Comparison of ENCODE assay signal across 18 cellular contexts in the genomic region with DNA sequence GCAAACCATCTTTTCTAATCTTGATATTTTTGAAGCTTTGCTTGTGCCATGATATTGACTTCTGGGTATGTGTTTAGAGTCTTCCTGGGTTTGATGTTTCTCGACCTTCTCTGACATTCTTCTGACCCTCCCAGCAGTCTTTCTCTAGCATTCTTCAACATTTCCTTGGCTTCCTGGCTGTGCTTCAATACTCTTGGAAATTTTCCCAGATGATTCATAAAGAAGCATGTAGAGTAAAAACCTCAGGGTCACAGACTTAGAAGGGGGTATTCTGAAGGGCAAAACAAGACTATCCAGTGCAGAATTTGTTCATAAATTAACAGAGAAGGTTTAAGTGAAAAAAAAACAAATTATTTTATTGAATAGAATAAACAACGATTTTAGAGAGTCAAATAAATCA.
DNase-seq lines count a peak whose midpoint lies in the region; ATAC-seq and TF ChIP-seq lines count a peak whose summit lies in the region.
"Had no signal": no experiment of that assay in that cellular context is flagged by ENCODE, and none has a peak within 500 bp of the region (broad histone marks: within the 10 kb centered on the region; RNA-seq: fewer than 3 reads in every experiment).

No MANE protein-coding gene starts in this region.

- H3K9me2 ChIP-seq in SK-N-SH = no peaks in the 10 kb centered on the region

- H3K27me3 ChIP-seq in SK-N-SH (ENCODE audit: insufficient read depth) (no peaks in the 10 kb centered on the region), right cardiac atrium (ENCODE audit: control insufficient read depth, insufficient read depth) (no peaks in the 10 kb centered on the region)
- H3K27me3 ChIP-seq: BLaER1 had no signal

- H3K79me2 ChIP-seq in SK-N-SH (ENCODE audit: insufficient read depth) = no peaks in the 10 kb centered on the region

- H2AFZ ChIP-seq in SK-N-SH (ENCODE audit: low read depth) = no peak overlapping the region

- H4K20me1 ChIP-seq in SK-N-SH (ENCODE audit: insufficient read depth) = no peaks in the 10 kb centered on the region
- H4K20me1 ChIP-seq: BLaER1 had no signal

- H3K4me3 ChIP-seq in SK-N-SH (ENCODE audit: low read depth in 2 of 2, low read length in 1 of 2) (no peak overlapping the region), right cardiac atrium (ENCODE audit: low read length) (no peak overlapping the region)
- H3K4me3 ChIP-seq: BLaER1 had no signal

- H3F3A ChIP-seq in SK-N-SH (replicated peaks; ENCODE audit: insufficient read depth) = peaks cover 13% of the 10 kb centered on the region

- peak in 1 of 2 experiments; percentile 60; a peak in 1 of 4 replicates for TF ChIP-seq EP300 in SK-N-SH (IDR thresholded peaks at IDR 0.05; ENCODE audit: borderline replicate concordance in 1 of 2, low read depth in 1 of 2, low read length in 1 of 2)

- CTCF ChIA-PET in SK-N-SH (lab: Yijun Ruan, JAX) = no interaction called here

- DNase-seq in ELR (ENCODE audit: low read depth) (peak; percentile 83), SK-N-SH (no peak), fibroblast of gingiva (ENCODE audit: low read depth) (peak; percentile 26), non-pigmented ciliary epithelial cell (ENCODE audit: low read depth) (peak; percentile 55), NCI-H1436 (lab: John Stamatoyannopoulos, UW) (no peak), NCI-H1436 treated with DMSO at 0.1 percent for 48 hours (lab: John Stamatoyannopoulos, UW) (no peak), right cardiac atrium (no peak)
- no peak for DNase-seq in effector CD4-positive, alpha-beta T cell
- DNase-seq: activated CD4-positive, CD25-positive, alpha-beta regulatory T cell; activated CD8-positive, alpha-beta memory T cell treated with anti-CD3 and anti-CD28 coated beads, Interleukin-2, amount 50 U/mL, for 48 hours; activated naive CD8-positive, alpha-beta T cell treated with anti-CD3 and anti-CD28 coated beads, Interleukin-2, amount 10 ng/mL, durations not matched to agents 7 days and 5 days; effector memory CD4-positive, alpha-beta T cell; midbrain; NCI-H1417; SIG-M5; stimulated activated CD4-positive, alpha-beta T cell treated with anti-CD3 and anti-CD28 coated beads, Interleukin-4, amount 100 ng/mL, for 24 hours; stimulated activated naive B cell treated with anti-CD40 and anti-IgM and Interleukin-4, amounts not matched to agents 10 μg/mL and 1 μg/mL and 100 μg/mL, for 72 hours had no signal

- H3K36me3 ChIP-seq in SK-N-SH (replicated peaks in 1 of 2; ENCODE audit: control insufficient read depth in 1 of 2, insufficient read depth in 2 of 2, low read length in 1 of 2) = no peaks in the 10 kb centered on the region
- H3K36me3 ChIP-seq: BLaER1 had no signal

- intact Hi-C loops in right cardiac atrium (cut with DNase I) = no loop called here

- H3K4me1 ChIP-seq in SK-N-SH (ENCODE audit: control insufficient read depth in 1 of 2, insufficient read depth in 2 of 2, low read depth in 1 of 2, low read length in 1 of 2) (peaks cover 6 to 8% of the 10 kb centered on the region in 2 experiments; a peak in 1 of 4 replicates), right cardiac atrium (ENCODE audit: control insufficient read depth, insufficient read depth, low read length) (no peaks in the 10 kb centered on the region)
- H3K4me1 ChIP-seq: BLaER1 had no signal

- 6% methylated on average over 2 of the region's 2 CpGs for WGBS in SK-N-SH (ENCODE audit: low lambda C conversion rate)
- 31% methylated on average over 2 of the region's 2 CpGs for WGBS in right cardiac atrium

- no peak for TF ChIP-seq RAD21 in SK-N-SH (IDR thresholded peaks at IDR 0.05; ENCODE audit: low read length)

- POLR2A ChIA-PET in SK-N-SH (lab: Yijun Ruan, JAX) = no interaction called here

- H3K9ac ChIP-seq in SK-N-SH = no peak overlapping the region
- H3K9ac ChIP-seq: BLaER1 had no signal

- no peaks in the 10 kb centered on the region for H3K9me3 ChIP-seq in SK-N-SH
- H3K9me3 ChIP-seq in right cardiac atrium (ENCODE audit: control insufficient read depth, low read length) = no peaks in the 10 kb centered on the region

- H3K4me2 ChIP-seq in SK-N-SH = peak overlapping the region; percentile 27; the same call in 1 of the 2 replicates
- H3K4me2 ChIP-seq: BLaER1 had no signal

- TF ChIP-seq CTCF in SK-N-SH (IDR thresholded peaks at IDR 0.05) = no peak

- ATAC-seq in right cardiac atrium = no peak
- ATAC-seq: stimulated activated naive B cell treated with anti-CD40 and anti-IgM and Interleukin-4, amounts not matched to agents 10 μg/mL and 1 μg/mL and 100 μg/mL, for 72 hours had no signal

- H3K27ac ChIP-seq in SK-N-SH (ENCODE audit: low read depth in 2 of 2, low read length in 1 of 2) (peak overlapping the region in 1 of 2 experiments; percentile 65; a peak in 3 of 4 replicates), right cardiac atrium (ENCODE audit: low read length) (no peak overlapping the region)
- H3K27ac ChIP-seq: BLaER1 had no signal

TF ChIP-seq in SK-N-SH, 30 proteins besides CTCF, POLR2A, EP300 and RAD21:
- TF ChIP-seq FOSL2 (IDR thresholded peaks at IDR 0.05; ENCODE audit: borderline replicate concordance, low read depth) (peak; percentile 77; the same call in 1 of the 2 replicates), RXRA (IDR thresholded peaks at IDR 0.05; ENCODE audit: borderline replicate concordance, low read depth) (peak; percentile 88), TCF12 (IDR thresholded peaks at IDR 0.05) (peak; percentile 64), POLR2AphosphoS5 (IDR thresholded peaks at IDR 0.05; ENCODE audit: low read depth, low read length) (no peak; the same call in 1 of the 2 replicates), SIN3A (IDR thresholded peaks at IDR 0.05; ENCODE audit: borderline replicate concordance, low read depth, low read length) (no peak), JUND (IDR thresholded peaks at IDR 0.05) (peak; percentile 75), RCOR1 (IDR thresholded peaks at IDR 0.05; ENCODE audit: low read length) (no peak), NFIC (IDR thresholded peaks at IDR 0.05; ENCODE audit: borderline replicate concordance) (peak; percentile 90), TEAD4 (IDR thresholded peaks at IDR 0.05; ENCODE audit: borderline replicate concordance, insufficient read depth) (0 out of 2 replicates have a peak, but pooled peaks have one; percentile 46)
- TF ChIP-seq, protein P1, sequence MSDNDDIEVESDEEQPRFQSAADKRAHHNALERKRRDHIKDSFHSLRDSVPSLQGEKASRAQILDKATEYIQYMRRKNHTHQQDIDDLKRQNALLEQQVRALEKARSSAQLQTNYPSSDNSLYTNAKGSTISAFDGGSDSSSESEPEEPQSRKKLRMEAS (IDR thresholded peaks at IDR 0.05; ENCODE audit: low read depth) = peak; percentile 21; the same call in 1 of the 2 replicates
- TF ChIP-seq, protein P2, sequence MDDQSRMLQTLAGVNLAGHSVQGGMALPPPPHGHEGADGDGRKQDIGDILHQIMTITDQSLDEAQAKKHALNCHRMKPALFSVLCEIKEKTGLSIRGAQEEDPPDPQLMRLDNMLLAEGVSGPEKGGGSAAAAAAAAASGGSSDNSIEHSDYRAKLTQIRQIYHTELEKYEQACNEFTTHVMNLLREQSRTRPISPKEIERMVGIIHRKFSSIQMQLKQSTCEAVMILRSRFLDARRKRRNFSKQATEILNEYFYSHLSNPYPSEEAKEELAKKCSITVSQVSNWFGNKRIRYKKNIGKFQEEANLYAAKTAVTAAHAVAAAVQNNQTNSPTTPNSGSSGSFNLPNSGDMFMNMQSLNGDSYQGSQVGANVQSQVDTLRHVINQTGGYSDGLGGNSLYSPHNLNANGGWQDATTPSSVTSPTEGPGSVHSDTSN (IDR thresholded peaks at IDR 0.05) = peak; percentile 34

Comparison
In these comparisons a context has a peak if more than half of its experiments do, and no peak if none do; other contexts are left out.
1. DNase-seq: peak in ELR (single experiment), fibroblast of gingiva (single experiment) and non-pigmented ciliary epithelial cell (single experiment); none in SK-N-SH (single experiment), NCI-H1436 (single experiment), effector CD4-positive, alpha-beta T cell (single experiment), NCI-H1436 treated with DMSO at 0.1 percent for 48 hours (single experiment) and right cardiac atrium (0 of 3).